In the genomic region with DNA sequence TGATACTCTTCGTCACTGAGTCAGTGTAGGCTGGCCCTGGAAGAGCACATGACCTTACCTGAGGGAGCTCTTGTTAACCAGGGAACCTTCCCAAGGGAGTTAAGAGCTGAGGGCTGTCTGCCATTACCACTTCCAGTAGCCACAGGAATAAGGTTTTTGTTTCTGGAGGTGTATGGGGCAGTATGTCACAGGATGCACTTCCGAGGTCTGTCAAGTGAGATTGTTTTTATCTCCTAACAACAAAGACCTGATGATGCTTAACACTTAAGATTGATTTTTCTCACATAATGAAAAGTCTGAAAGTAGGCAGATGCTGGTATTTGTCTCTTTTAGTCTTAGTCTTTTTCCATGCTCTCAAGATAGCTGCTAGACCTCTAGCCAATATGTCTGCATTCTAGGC, we compare ENCODE assay signal across 29 cellular contexts. TPM values are rescaled to one million over a fixed set of nuclear protein-coding genes. Genes with fewer than 3 reads are reported as not detected.
"Had no signal": no experiment of that assay in that cellular context is flagged by ENCODE, and none has a peak within 500 bp of the region (broad histone marks: within the 10 kb centered on the region; RNA-seq: fewer than 3 reads in every experiment).

No MANE protein-coding gene starts in this region.

- H3K4me1 ChIP-seq: heart left ventricle, neural progenitor cell, transverse colon had no signal

- DNase-seq: activated CD4-positive, alpha-beta T cell treated with anti-CD3 and anti-CD28 coated beads for 1 hour; activated CD4-positive, alpha-beta T cell treated with anti-CD3 and anti-CD28 coated beads, Interleukin-2, amount 50 U/mL, for 1 hour; activated CD8-positive, alpha-beta memory T cell treated with anti-CD3 and anti-CD28 coated beads, Interleukin-2, amount 50 U/mL, for 48 hours; activated effector memory CD4-positive, alpha-beta T cell treated with anti-CD3 and anti-CD28 coated beads, Interleukin-2, amount 50 U/mL, for 16 hours; activated naive CD4-positive, alpha-beta T cell treated with anti-CD3 and anti-CD28 coated beads, Interleukin-2, amount 50 U/mL, for 16 hours; activated naive CD8-positive, alpha-beta T cell treated with anti-CD3 and anti-CD28 coated beads, Interleukin-2, amount 50 U/mL, for 24 hours; activated T-cell treated with anti-CD3 and anti-CD28 coated beads, Interleukin-2, amount 50 U/mL, for 48 hours; heart left ventricle; islet precursor cell; left cardiac atrium; posterior cingulate gyrus; small intestine; stimulated activated CD4-positive, alpha-beta T cell treated with anti-CD3 and anti-CD28 coated beads, Interleukin-15, amount 100 ng/mL, for 24 hours; transverse colon had no signal

- H3K36me3 Mint-ChIP-seq: memory B cell; neural progenitor cell; stimulated activated memory B cell treated with anti-CD40 and anti-IgM and Interleukin-4, amounts not matched to agents 10 μg/mL and 1 μg/mL and 100 μg/mL, for 72 hours had no signal

- H3K4me2 ChIP-seq: neural progenitor cell had no signal

- H3K9ac ChIP-seq: neural progenitor cell had no signal

- H3K27me3 Mint-ChIP-seq: activated naive CD8-positive, alpha-beta T cell treated with anti-CD3 and anti-CD28 coated beads, Interleukin-2, amount 50 U/mL, for 24 hours; memory B cell; stimulated activated memory B cell treated with anti-CD40 and anti-IgM and Interleukin-4, amounts not matched to agents 10 μg/mL and 1 μg/mL and 100 μg/mL, for 72 hours had no signal

- H3K4me3 ChIP-seq: cardiac muscle cell, heart left ventricle, neural progenitor cell, transverse colon had no signal

- H3K36me3 ChIP-seq: cardiac muscle cell, heart left ventricle, neural progenitor cell, transverse colon had no signal

- H3K27ac Mint-ChIP-seq: activated naive CD8-positive, alpha-beta T cell treated with anti-CD3 and anti-CD28 coated beads, Interleukin-2, amount 50 U/mL, for 24 hours; memory B cell; neural progenitor cell; stimulated activated memory B cell treated with anti-CD40 and anti-IgM and Interleukin-4, amounts not matched to agents 10 μg/mL and 1 μg/mL and 100 μg/mL, for 72 hours had no signal

- H2AFZ ChIP-seq: neural progenitor cell had no signal

- H3K4me3 Mint-ChIP-seq: activated naive CD8-positive, alpha-beta T cell treated with anti-CD3 and anti-CD28 coated beads, Interleukin-2, amount 50 U/mL, for 24 hours; memory B cell; neural progenitor cell; stimulated activated memory B cell treated with anti-CD40 and anti-IgM and Interleukin-4, amounts not matched to agents 10 μg/mL and 1 μg/mL and 100 μg/mL, for 72 hours had no signal

- H3K4me1 Mint-ChIP-seq: neural progenitor cell had no signal

- H3K9me3 ChIP-seq: heart left ventricle, transverse colon had no signal

- FAIRE-seq: endometrium, small intestine, urothelium cell line had no signal

- H3K27ac ChIP-seq: cardiac muscle cell, heart left ventricle, neural progenitor cell, transverse colon had no signal

- ATAC-seq: activated naive CD8-positive, alpha-beta T cell treated with anti-CD3 and anti-CD28 coated beads, Interleukin-2, amount 50 U/mL, for 24 hours; heart left ventricle; left cardiac atrium; sciatic nerve; stimulated activated memory B cell treated with anti-CD40 and anti-IgM and Interleukin-4, amounts not matched to agents 10 μg/mL and 1 μg/mL and 100 μg/mL, for 72 hours had no signal

- H3K27me3 ChIP-seq: cardiac muscle cell, heart left ventricle, neural progenitor cell, transverse colon had no signal

- H3K9me3 Mint-ChIP-seq: activated naive CD8-positive, alpha-beta T cell treated with anti-CD3 and anti-CD28 coated beads, Interleukin-2, amount 50 U/mL, for 24 hours; memory B cell; neural progenitor cell; stimulated activated memory B cell treated with anti-CD40 and anti-IgM and Interleukin-4, amounts not matched to agents 10 μg/mL and 1 μg/mL and 100 μg/mL, for 72 hours had no signal

RNA-seq across cellular contexts. Expression of a gene that starts 41.8 kb away (rescaled TPM):
- total RNA-seq: cardiac muscle cell, chondrocyte, epithelial cell of proximal tubule, fibroblast of villous mesenchyme, left cardiac atrium, myocyte, omental fat pad, renal cortical epithelial cell, sciatic nerve, temporal lobe, transverse colon had no signal
- polyA plus RNA-seq: cardiac muscle cell, heart left ventricle, liver had no signal
